Comparison of ENCODE assay signal across 9 cellular contexts in the genomic region with DNA sequence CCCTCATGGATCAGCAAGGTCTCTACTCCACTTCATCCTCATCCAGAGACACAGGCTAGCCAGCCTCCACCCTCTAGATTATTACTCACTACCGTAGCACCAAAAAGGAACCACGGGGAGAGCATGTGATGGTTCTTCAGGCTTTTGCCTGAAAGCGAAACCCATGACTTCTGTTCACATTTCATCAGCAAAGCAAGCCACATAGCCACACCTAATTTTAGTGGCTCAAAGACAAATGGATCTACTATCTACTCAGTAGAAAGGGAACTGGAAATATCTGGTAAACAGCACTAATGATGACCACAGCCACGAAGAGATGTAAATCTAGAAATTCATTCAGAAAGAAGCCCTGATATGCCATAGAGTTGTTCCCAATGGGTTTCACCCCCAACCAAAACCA. TPM values are rescaled to one million over a fixed set of nuclear protein-coding genes. Genes with fewer than 3 reads are reported as not detected.
DNase-seq lines count a peak whose midpoint lies in the region; ATAC-seq and TF ChIP-seq lines count a peak whose summit lies in the region.
"Had no signal": no experiment of that assay in that cellular context is flagged by ENCODE, and none has a peak within 500 bp of the region (broad histone marks: within the 10 kb centered on the region; RNA-seq: fewer than 3 reads in every experiment).

No MANE protein-coding gene starts in this region.

- no peaks in the 10 kb centered on the region for H3K27me3 Mint-ChIP-seq in IgD-negative memory B cell
- H3K27me3 Mint-ChIP-seq in activated CD8-positive, alpha-beta T cell treated with anti-CD3 and anti-CD28 coated beads for 36 hours, result no peaks in the 10 kb centered on the region

- peaks cover 17 to 63% (median 42%) of the 10 kb centered on the region in 3 donors for H3K4me1 Mint-ChIP-seq in IgD-negative memory B cell
- H3K4me1 Mint-ChIP-seq in activated CD8-positive, alpha-beta T cell treated with anti-CD3 and anti-CD28 coated beads for 36 hours (ENCODE audit: low read depth), result peaks cover 77% of the 10 kb centered on the region

- POLR2A ChIA-PET in activated CD8-positive, alpha-beta T cell treated with anti-CD3 and anti-CD28 coated beads for 36 hours (lab: Charles Lee), result interaction anchor here (1.0 to 5.8 kb wide), 6 partner anchors 18 to 172 kb away, joined by 4 to 78 read pairs (median 24); a partner anchor contains a TSS

- peak; percentile 66 for ATAC-seq in GM21528 (IDR thresholded peaks at IDR 0.05; ENCODE audit: low FRiP score, unreplicated experiment)
- ATAC-seq in activated CD8-positive, alpha-beta T cell treated with anti-CD3 and anti-CD28 coated beads for 36 hours, result peak; percentile 65
- ATAC-seq: body of pancreas had no signal

- H3K27ac Mint-ChIP-seq in IgD-negative memory B cell, result peak overlapping the region; percentile 79 to 100 (median 98)
- peak overlapping the region; percentile 97 for H3K27ac Mint-ChIP-seq in activated CD8-positive, alpha-beta T cell treated with anti-CD3 and anti-CD28 coated beads for 36 hours

- H3K36me3 Mint-ChIP-seq in IgD-negative memory B cell, result peaks cover 3% of the 10 kb centered on the region
- peaks cover 19% of the 10 kb centered on the region for H3K36me3 Mint-ChIP-seq in activated CD8-positive, alpha-beta T cell treated with anti-CD3 and anti-CD28 coated beads for 36 hours (ENCODE audit: low read depth)

- peak overlapping the region; percentile 3 to 79 (median 55) for H3K4me3 Mint-ChIP-seq in IgD-negative memory B cell
- peak overlapping the region; percentile 26 for H3K4me3 Mint-ChIP-seq in activated CD8-positive, alpha-beta T cell treated with anti-CD3 and anti-CD28 coated beads for 36 hours

- intact Hi-C loops in activated CD8-positive, alpha-beta T cell treated with anti-CD3 and anti-CD28 coated beads for 36 hours (cut with micrococcal nuclease), result loop anchor here (5.0 kb wide), 1 partner anchor 168 kb away; no protein-coding TSS in a partner anchor

- H3K9me3 Mint-ChIP-seq in IgD-negative memory B cell, result no peaks in the 10 kb centered on the region
- no peaks in the 10 kb centered on the region for H3K9me3 Mint-ChIP-seq in activated CD8-positive, alpha-beta T cell treated with anti-CD3 and anti-CD28 coated beads for 36 hours

- no peak for TF ChIP-seq CTCF in activated CD8-positive, alpha-beta T cell treated with anti-CD3 and anti-CD28 coated beads for 36 hours (IDR thresholded peaks at IDR 0.05)

- CTCF ChIA-PET in activated CD8-positive, alpha-beta T cell treated with anti-CD3 and anti-CD28 coated beads for 36 hours (lab: Charles Lee), result interaction anchor here (0.9 to 6.4 kb wide), 6 partner anchors 17 to 201 kb away, joined by 3 to 63 read pairs (median 4); no protein-coding TSS in a partner anchor

- peak; percentile 40 for DNase-seq in EH (ENCODE audit: low read depth)
- DNase-seq in activated CD8-positive, alpha-beta T cell treated with anti-CD3 and anti-CD28 coated beads for 36 hours, result peak; percentile 85
- DNase-seq in iris pigment epithelial cell (ENCODE audit: low read depth), result peak; percentile 38
- DNase-seq in DMS79 treated with DMSO at 0.1 percent for 48 hours (lab: John Stamatoyannopoulos, UW), result no peak
- no peak for DNase-seq in hepatic stellate cell (ENCODE audit: low spot score)
- DNase-seq in middle frontal gyrus (ENCODE audit: extremely low spot score, low spot score), result no peak

RNA-seq across cellular contexts. Expression of a gene that starts 51.4 kb away (rescaled TPM):
- polyA plus RNA-seq in IgD-negative memory B cell, result 14.0 TPM
- 10 to 100 TPM; 11.4 to 11.6 TPM for total RNA-seq in activated CD8-positive, alpha-beta T cell treated with anti-CD3 and anti-CD28 coated beads for 36 hours

Comparison
In these comparisons a context has a peak if more than half of its experiments do, and no peak if none do; other contexts are left out.
1. DNase-seq: peak in EH (single experiment), activated CD8-positive, alpha-beta T cell treated with anti-CD3 and anti-CD28 coated beads for 36 hours (single experiment) and iris pigment epithelial cell (single experiment); none in DMS79 treated with DMSO at 0.1 percent for 48 hours (single experiment), hepatic stellate cell (single experiment) and middle frontal gyrus (single experiment).